In the genomic region with DNA sequence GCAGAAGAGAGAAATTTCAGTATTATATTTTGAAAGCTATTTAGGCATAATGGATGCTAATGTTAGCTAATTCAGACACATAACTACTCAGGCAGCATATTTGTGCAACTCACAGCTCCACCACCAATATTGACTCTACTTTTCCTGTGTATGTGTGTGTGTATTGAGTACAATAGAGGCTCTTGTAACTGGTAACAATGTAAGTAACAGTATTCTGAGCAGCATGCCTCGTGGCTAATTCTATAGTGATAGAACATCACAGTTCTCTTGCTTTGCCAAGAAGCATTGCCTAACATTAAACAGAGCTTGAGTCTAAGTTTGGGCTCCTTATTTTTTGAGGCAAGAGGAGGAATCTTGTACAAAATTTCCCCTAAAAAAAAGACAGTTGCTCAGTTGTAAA, we compare ENCODE assay signal across 24 cellular contexts.
A peak's percentile ranks its signal among the peaks of the same experiment; 100 is the strongest.
DNase-seq lines count a peak whose midpoint lies in the region; ATAC-seq lines count a peak whose summit lies in the region.
"Had no signal": no experiment of that assay in that cellular context is flagged by ENCODE, and none has a peak within 500 bp of the region (broad histone marks: within the 10 kb centered on the region; RNA-seq: fewer than 3 reads in every experiment).

No MANE protein-coding gene starts in this region.

- no peak overlapping the region for H2BK15ac ChIP-seq in mesenchymal stem cell (ENCODE audit: low read depth, poor library complexity, severe bottlenecking)

- no peak overlapping the region for H2BK120ac ChIP-seq in mesenchymal stem cell (ENCODE audit: low read depth, low read length)

- H3K36me3 Mint-ChIP-seq in activated naive CD4-positive, alpha-beta T cell treated with anti-CD3 and anti-CD28 coated beads, Interleukin-2, amount 50 U/mL, for 72 hours, result no peaks in the 10 kb centered on the region

- H3K36me3 ChIP-seq in mesenchymal stem cell (ENCODE audit: control insufficient read depth in 1 of 2, insufficient read depth in 2 of 2, low read depth in 1 of 2, low read length in 2 of 2), result no peaks in the 10 kb centered on the region
- H3K36me3 ChIP-seq: adrenal gland, BLaER1, stomach, upper lobe of right lung had no signal

- WGBS in mesenchymal stem cell, result no CpG with 5 or more reads among the region's 1 CpG

- no peak overlapping the region for H3K18ac ChIP-seq in mesenchymal stem cell (ENCODE audit: low read depth in 1 of 2, low read length in 2 of 2)

- no peaks in the 10 kb centered on the region for H3K9me3 ChIP-seq in mesenchymal stem cell (ENCODE audit: control insufficient read depth, low read length)
- H3K9me3 ChIP-seq: adrenal gland, BLaER1, stomach, upper lobe of right lung had no signal

- no peak overlapping the region for H3K27ac Mint-ChIP-seq in activated naive CD4-positive, alpha-beta T cell treated with anti-CD3 and anti-CD28 coated beads, Interleukin-2, amount 50 U/mL, for 72 hours
- H3K27ac Mint-ChIP-seq: activated CD4-positive, alpha-beta T cell treated with anti-CD3 and anti-CD28 coated beads, Interleukin-2, amount 10 ng/mL, durations not matched to agents 7 days and 5 days; T-helper 1 cell treated with Interleukin-12 subunit alpha and Interleukin-12 subunit beta and Interleukin-4 antibody, amounts not matched to agents 30 μg/mL and 1 μg/mL, for 36 hours had no signal

- no peaks in the 10 kb centered on the region for H3K4me1 ChIP-seq in mesenchymal stem cell (ENCODE audit: control insufficient read depth, insufficient read depth, low read depth, low read length)
- H3K4me1 ChIP-seq: adrenal gland, BLaER1, upper lobe of right lung had no signal

- no peak overlapping the region for H2AK5ac ChIP-seq in mesenchymal stem cell (ENCODE audit: low read length, severe bottlenecking)

- H2BK5ac ChIP-seq in mesenchymal stem cell (ENCODE audit: low read depth, low read length, poor library complexity, severe bottlenecking), result no peak overlapping the region

- H4K8ac ChIP-seq in mesenchymal stem cell (ENCODE audit: low read length), result no peak overlapping the region

- H4K91ac ChIP-seq in mesenchymal stem cell (ENCODE audit: low read length), result no peak overlapping the region

- no peak overlapping the region for H2AFZ ChIP-seq in mesenchymal stem cell (ENCODE audit: low read depth, low read length)

- H3K79me1 ChIP-seq in mesenchymal stem cell (replicated peaks; ENCODE audit: low read length, poor library complexity, severe bottlenecking), result no peaks in the 10 kb centered on the region

- no peak overlapping the region for H3K27ac ChIP-seq in mesenchymal stem cell (ENCODE audit: low read length, poor library complexity, severe bottlenecking)
- H3K27ac ChIP-seq: adrenal gland, BLaER1, stomach, upper lobe of right lung had no signal

- H3K4ac ChIP-seq in mesenchymal stem cell (ENCODE audit: low read depth in 1 of 2, low read length in 2 of 2), result no peak overlapping the region

- H2BK12ac ChIP-seq in mesenchymal stem cell (ENCODE audit: low read length in 2 of 2), result no peak overlapping the region

- no peak for ATAC-seq in activated naive CD4-positive, alpha-beta T cell treated with anti-CD3 and anti-CD28 coated beads, Interleukin-2, amount 50 U/mL, for 72 hours
- no peak for ATAC-seq in GM18517 (IDR thresholded peaks at IDR 0.05; ENCODE audit: unreplicated experiment)

- no peak overlapping the region for H3K4me2 ChIP-seq in mesenchymal stem cell (ENCODE audit: low read length, poor library complexity, severe bottlenecking)
- H3K4me2 ChIP-seq: BLaER1 had no signal

- H3K27me3 ChIP-seq in mesenchymal stem cell (ENCODE audit: control insufficient read depth in 1 of 2, insufficient read depth in 1 of 2, low read length in 2 of 2), result no peaks in the 10 kb centered on the region
- H3K27me3 ChIP-seq: adrenal gland, BLaER1, stomach, upper lobe of right lung had no signal

- H3K9ac ChIP-seq in mesenchymal stem cell (ENCODE audit: low read length), result peak overlapping the region; percentile 58
- H3K9ac ChIP-seq: BLaER1 had no signal

- peak; percentile 9 for DNase-seq in NCI-H748 (lab: John Stamatoyannopoulos, UW; ENCODE audit: unreplicated experiment)
- no peak for DNase-seq in NCI-H748 treated with DMSO at 0.1 percent for 48 hours (lab: John Stamatoyannopoulos, UW)
- DNase-seq in epidermal melanocyte (ENCODE audit: insufficient read length, low spot score), result peak; percentile 32
- DNase-seq in mesenchymal stem cell, result no peak
- no peak for DNase-seq in ACHN
- no peak for DNase-seq in Kasumi-1 (lab: John Stamatoyannopoulos, UW)
- DNase-seq in activated naive CD4-positive, alpha-beta T cell treated with anti-CD3 and anti-CD28 coated beads, Interleukin-2, amount 50 U/mL, for 72 hours (ENCODE audit: low spot score in 2 of 2), result no peak
- DNase-seq: activated CD4-positive, alpha-beta T cell treated with anti-CD3 and anti-CD28 coated beads, Interleukin-2, amount 10 ng/mL, durations not matched to agents 7 days and 5 days; activated CD8-positive, alpha-beta memory T cell treated with anti-CD3 and anti-CD28 coated beads, Interleukin-2, amount 50 U/mL, for 4 hours; activated effector memory CD4-positive, alpha-beta T cell treated with Interleukin-2 at 50 U/mL for 16 hours; adrenal gland; dermis blood vessel endothelial cell; EL; glutamatergic neuron; left colon; NCI-H1105; retina; SIG-M5; stimulated activated CD4-positive, alpha-beta T cell treated with anti-CD3 and anti-CD28 coated beads, Interleukin-4, amount 100 ng/mL, for 4 hours; stomach; upper lobe of right lung had no signal

- H3K4me3 ChIP-seq in mesenchymal stem cell (ENCODE audit: insufficient read depth in 1 of 2, low read depth in 1 of 2, low read length in 2 of 2), result no peak overlapping the region
- H3K4me3 ChIP-seq: adrenal gland, BLaER1, stomach, upper lobe of right lung had no signal

- in situ Hi-C loops in ACHN (cut with HindIII; ENCODE audit: low pct_ligation_motif_present, low pct_unique_long_range_greater_than_20kb, low sequenced_read_pairs), result no loop called here

- H3K23ac ChIP-seq in mesenchymal stem cell (ENCODE audit: low read length in 2 of 2), result no peak overlapping the region

- no peak overlapping the region for H3K14ac ChIP-seq in mesenchymal stem cell (ENCODE audit: low read length in 2 of 2)

- no peaks in the 10 kb centered on the region for H3K9me3 Mint-ChIP-seq in activated naive CD4-positive, alpha-beta T cell treated with anti-CD3 and anti-CD28 coated beads, Interleukin-2, amount 50 U/mL, for 72 hours
- H3K9me3 Mint-ChIP-seq: activated CD4-positive, alpha-beta T cell treated with anti-CD3 and anti-CD28 coated beads, Interleukin-2, amount 10 ng/mL, durations not matched to agents 7 days and 5 days; T-helper 1 cell treated with Interleukin-12 subunit alpha and Interleukin-12 subunit beta and Interleukin-4 antibody, amounts not matched to agents 30 μg/mL and 1 μg/mL, for 36 hours had no signal

Comparison
In these comparisons a context has a peak if more than half of its experiments do, and no peak if none do; other contexts are left out.
1. DNase-seq: peak in NCI-H748 (single experiment) and epidermal melanocyte (single experiment); none in NCI-H748 treated with DMSO at 0.1 percent for 48 hours (single experiment), mesenchymal stem cell (single experiment), ACHN (single experiment), Kasumi-1 (0 of 2) and activated naive CD4-positive, alpha-beta T cell treated with anti-CD3 and anti-CD28 coated beads, Interleukin-2, amount 50 U/mL, for 72 hours (0 of 2).